In genomic region chr4:175674219-175674618, GRCh38 we compare ENCODE assay signal across 33 cellular contexts.
"Had no signal": no experiment of that assay in that cellular context is flagged by ENCODE, and none has a peak within 500 bp of the region (broad histone marks: within the 10 kb centered on the region; RNA-seq: fewer than 3 reads in every experiment).

No MANE protein-coding gene starts in this region.

- H3K4me3 ChIP-seq: PC-9 had no signal

- H3K27ac ChIP-seq: brain microvascular endothelial cell, PC-9, RWPE1, VCaP had no signal

- H3K27me3 ChIP-seq: brain microvascular endothelial cell had no signal

- ATAC-seq: activated CD8-positive, alpha-beta memory T cell treated with anti-CD3 and anti-CD28 coated beads, Interleukin-2, amount 10 ng/mL, durations not matched to agents 7 days and 5 days; Right ventricle myocardium inferior; SK-N-SH treated with all-trans-retinoic acid at 6 μM for 48 hours had no signal

- H3K27me3 Mint-ChIP-seq: activated CD4-positive, alpha-beta memory T cell treated with anti-CD3 and anti-CD28 coated beads, Interleukin-2, amount 10 ng/mL, durations not matched to agents 7 days and 5 days; activated CD8-positive, alpha-beta memory T cell treated with anti-CD3 and anti-CD28 coated beads, Interleukin-2, amount 10 ng/mL, durations not matched to agents 7 days and 5 days; activated naive CD8-positive, alpha-beta T cell treated with anti-CD3 and anti-CD28 coated beads for 36 hours had no signal

- H3K4me3 Mint-ChIP-seq: activated CD4-positive, alpha-beta memory T cell treated with anti-CD3 and anti-CD28 coated beads, Interleukin-2, amount 10 ng/mL, durations not matched to agents 7 days and 5 days; activated CD8-positive, alpha-beta memory T cell treated with anti-CD3 and anti-CD28 coated beads, Interleukin-2, amount 10 ng/mL, durations not matched to agents 7 days and 5 days; activated naive CD8-positive, alpha-beta T cell treated with anti-CD3 and anti-CD28 coated beads for 36 hours had no signal

- H3K27ac Mint-ChIP-seq: activated CD4-positive, alpha-beta memory T cell treated with anti-CD3 and anti-CD28 coated beads, Interleukin-2, amount 10 ng/mL, durations not matched to agents 7 days and 5 days; activated CD8-positive, alpha-beta memory T cell treated with anti-CD3 and anti-CD28 coated beads, Interleukin-2, amount 10 ng/mL, durations not matched to agents 7 days and 5 days; activated naive CD8-positive, alpha-beta T cell treated with anti-CD3 and anti-CD28 coated beads for 36 hours had no signal

- DNase-seq: activated CD4-positive, alpha-beta memory T cell treated with anti-CD3 and anti-CD28 coated beads, Interleukin-2, amount 10 ng/mL, durations not matched to agents 7 days and 5 days; activated CD4-positive, alpha-beta T cell treated with anti-CD3 and anti-CD28 coated beads for 1 hour; activated CD4-positive, alpha-beta T cell treated with anti-CD3 and anti-CD28 coated beads for 48 hours; activated CD4-positive, CD25-positive, alpha-beta regulatory T cell; activated CD8-positive, alpha-beta memory T cell treated with anti-CD3 and anti-CD28 coated beads for 24 hours; activated CD8-positive, alpha-beta memory T cell treated with anti-CD3 and anti-CD28 coated beads, Interleukin-2, amount 10 ng/mL, durations not matched to agents 7 days and 5 days; activated CD8-positive, alpha-beta memory T cell treated with anti-CD3 and anti-CD28 coated beads, Interleukin-2, amount 50 U/mL, for 48 hours; activated effector memory CD4-positive, alpha-beta T cell treated with Interleukin-2 at 50 U/mL for 16 hours; activated naive CD4-positive, alpha-beta T cell; activated naive CD4-positive, alpha-beta T cell treated with anti-CD3 and anti-CD28 coated beads, Interleukin-2, amount 50 U/mL, for 16 hours; activated naive CD8-positive, alpha-beta T cell treated with anti-CD3 and anti-CD28 coated beads for 36 hours; activated T-cell treated with anti-CD3 and anti-CD28 coated beads, Interleukin-2, amount 50 U/mL, for 48 hours; amniotic stem cell; aorta; brain microvascular endothelial cell; central memory CD4-positive, alpha-beta T cell; NCI-H1105; NCI-H1417 treated with DMSO at 0.1 percent for 48 hours; NCI-H187 treated with DMSO at 0.1 percent for 48 hours; NCI-H2081 treated with DMSO at 0.1 percent for 48 hours; NCI-H226; NCI-H524 treated with DMSO at 0.1 percent for 48 hours; NK-92 treated with Interleukin-12 subunit alpha and Interleukin-12 subunit beta, amount 100 ng/mL, for 24 hours; PC-9; SIG-M5; SW 1271; T-helper 1 cell; T-helper 2 cell; T-helper 9 cell had no signal

- H3K36me3 ChIP-seq: brain microvascular endothelial cell had no signal

- H3K9me3 Mint-ChIP-seq: activated CD4-positive, alpha-beta memory T cell treated with anti-CD3 and anti-CD28 coated beads, Interleukin-2, amount 10 ng/mL, durations not matched to agents 7 days and 5 days; activated naive CD8-positive, alpha-beta T cell treated with anti-CD3 and anti-CD28 coated beads for 36 hours had no signal

- H3K4me1 Mint-ChIP-seq: activated CD4-positive, alpha-beta memory T cell treated with anti-CD3 and anti-CD28 coated beads, Interleukin-2, amount 10 ng/mL, durations not matched to agents 7 days and 5 days; activated CD8-positive, alpha-beta memory T cell treated with anti-CD3 and anti-CD28 coated beads, Interleukin-2, amount 10 ng/mL, durations not matched to agents 7 days and 5 days; activated naive CD8-positive, alpha-beta T cell treated with anti-CD3 and anti-CD28 coated beads for 36 hours had no signal

- H3K36me3 Mint-ChIP-seq: activated CD8-positive, alpha-beta memory T cell treated with anti-CD3 and anti-CD28 coated beads, Interleukin-2, amount 10 ng/mL, durations not matched to agents 7 days and 5 days; activated naive CD8-positive, alpha-beta T cell treated with anti-CD3 and anti-CD28 coated beads for 36 hours had no signal
